In genomic region chr11:34219279-34219678, GRCh38 we compare ENCODE assay signal across 24 cellular contexts.
DNase-seq lines count a peak whose midpoint lies in the region; ATAC-seq, FAIRE-seq and TF ChIP-seq lines count a peak whose summit lies in the region.
"Had no signal": no experiment of that assay in that cellular context is flagged by ENCODE, and none has a peak within 500 bp of the region (broad histone marks: within the 10 kb centered on the region; RNA-seq: fewer than 3 reads in every experiment).

No MANE protein-coding gene starts in this region.

- H3K9ac ChIP-seq in HepG2 (ENCODE audit: insufficient read depth, low read depth, low read length) = no peak overlapping the region
- H3K9ac ChIP-seq in K562 (ENCODE audit: insufficient read depth in 1 of 2, low read depth in 2 of 2, low read length in 2 of 2) = no peak overlapping the region
- H3K9ac ChIP-seq: BLaER1 treated with 17β-estradiol and CSF1 and Interleukin-3, amounts not matched to agents 10 nM and 100 nM had no signal

- no peak overlapping the region for H3K4me3 Mint-ChIP-seq in stimulated activated naive B cell treated with anti-CD40 and anti-IgM and Interleukin-4, amounts not matched to agents 10 μg/mL and 1 μg/mL and 100 μg/mL, for 72 hours
- H3K4me3 Mint-ChIP-seq: B cell; CD4-positive, alpha-beta T cell; CD8-positive, alpha-beta T cell had no signal

- peak overlapping the region; percentile 15 for H3K27ac Mint-ChIP-seq in stimulated activated naive B cell treated with anti-CD40 and anti-IgM and Interleukin-4, amounts not matched to agents 10 μg/mL and 1 μg/mL and 100 μg/mL, for 72 hours
- H3K27ac Mint-ChIP-seq: B cell; CD4-positive, alpha-beta T cell; CD8-positive, alpha-beta T cell had no signal

- H3K9me3 ChIP-seq in HepG2 (ENCODE audit: low read length) (no peaks in the 10 kb centered on the region), right lobe of liver (no peaks in the 10 kb centered on the region), K562 (replicated peaks; ENCODE audit: control insufficient read depth, insufficient read depth, low read depth, low read length) (no peaks in the 10 kb centered on the region)
- H3K9me3 ChIP-seq: BLaER1 treated with 17β-estradiol and CSF1 and Interleukin-3, amounts not matched to agents 10 nM and 100 nM; Caco-2 had no signal

- H2AFZ ChIP-seq in HepG2 (ENCODE audit: low read length) (no peak overlapping the region), K562 (ENCODE audit: low read depth, low read length) (no peak overlapping the region)

- H3K27ac ChIP-seq in HepG2 (ENCODE audit: extremely low read length, insufficient read depth, low read length) = no peak overlapping the region
- H3K27ac ChIP-seq in right lobe of liver = peak overlapping the region in 1 of 3 donors; percentile 41
- H3K27ac ChIP-seq in VCaP = peak overlapping the region; percentile 29; the same call in 1 of the 2 replicates
- no peak overlapping the region for H3K27ac ChIP-seq in K562 (ENCODE audit: extremely low read depth, low read depth, low read length)
- H3K27ac ChIP-seq: BLaER1 treated with 17β-estradiol and CSF1 and Interleukin-3, amounts not matched to agents 10 nM and 100 nM; C4-2B had no signal

- H3K36me3 ChIP-seq in HepG2 (replicated peaks in 1 of 2; ENCODE audit: control insufficient read depth in 1 of 2, insufficient read depth in 2 of 2, low read length in 2 of 2) (no peaks in the 10 kb centered on the region), right lobe of liver (no peaks in the 10 kb centered on the region), K562 (ENCODE audit: control insufficient read depth, insufficient read depth, low read length) (no peaks in the 10 kb centered on the region)
- H3K36me3 ChIP-seq: BLaER1 treated with 17β-estradiol and CSF1 and Interleukin-3, amounts not matched to agents 10 nM and 100 nM had no signal

- BruUV-seq in HepG2 (replicated peaks; lab: Mats Ljungman, UMichigan) (no TSS peak), K562 (replicated peaks; lab: Mats Ljungman, UMichigan) (no TSS peak)

- no peaks in the 10 kb centered on the region for H3K27me3 ChIP-seq in HepG2 (ENCODE audit: control insufficient read depth in 1 of 2, insufficient read depth in 2 of 2, low read length in 2 of 2)
- H3K27me3 ChIP-seq in right lobe of liver = no peaks in the 10 kb centered on the region
- H3K27me3 ChIP-seq in K562 (ENCODE audit: control insufficient read depth in 2 of 2, insufficient read depth in 2 of 2, low read length in 2 of 2) = peaks cover 20 to 25% of the 10 kb centered on the region in 2 experiments
- H3K27me3 ChIP-seq: BLaER1 treated with 17β-estradiol and CSF1 and Interleukin-3, amounts not matched to agents 10 nM and 100 nM had no signal

- in situ Hi-C loops in HepG2 (cut with HindIII; ENCODE audit: extremely low pct_ligation_motif_present, low pct_unique_long_range_greater_than_20kb) = no loop called here
- in situ Hi-C loops in K562 (cut with MboI) = no loop called here

- H3K36me3 Mint-ChIP-seq in stimulated activated naive B cell treated with anti-CD40 and anti-IgM and Interleukin-4, amounts not matched to agents 10 μg/mL and 1 μg/mL and 100 μg/mL, for 72 hours = peaks cover 7 to 20% of the 10 kb centered on the region in 2 donors
- H3K36me3 Mint-ChIP-seq: CD8-positive, alpha-beta T cell had no signal

- POLR2A ChIA-PET in HepG2 (lab: Yijun Ruan, JAX) (no interaction called here), K562 (lab: Yijun Ruan, JAX) (no interaction called here)

- CTCF ChIA-PET in HepG2 (lab: Yijun Ruan, JAX; ENCODE audit: low intra/inter-chr PET ratio, low total read pairs) = no interaction called here
- CTCF ChIA-PET in K562 (lab: Yijun Ruan, JAX; ENCODE audit: low intra/inter-chr PET ratio) = no interaction called here

- no peaks in the 10 kb centered on the region for H3K9me1 ChIP-seq in K562 (ENCODE audit: control insufficient read depth, insufficient read depth, low read length)

- H4K20me1 ChIP-seq in HepG2 (ENCODE audit: insufficient read depth, low read length) (no peaks in the 10 kb centered on the region; the same call in 1 of the 2 replicates), K562 (replicated peaks; ENCODE audit: control insufficient read depth, insufficient read depth, low read length) (no peaks in the 10 kb centered on the region)
- H4K20me1 ChIP-seq: BLaER1 treated with 17β-estradiol and CSF1 and Interleukin-3, amounts not matched to agents 10 nM and 100 nM had no signal

- 100% methylated on average over 1 of the region's 1 CpG for WGBS in HepG2 (ENCODE audit: low lambda C conversion rate)
- WGBS in right lobe of liver (ENCODE audit: insufficient coverage, low coverage, low lambda C conversion rate, missing lambda C conversion rate) = 63% methylated on average over 1 of the region's 1 CpG
- 0% methylated on average over 1 of the region's 1 CpG for WGBS in K562 (ENCODE audit: insufficient coverage, low coverage, missing lambda C conversion rate)

- H3K9me3 Mint-ChIP-seq in stimulated activated naive B cell treated with anti-CD40 and anti-IgM and Interleukin-4, amounts not matched to agents 10 μg/mL and 1 μg/mL and 100 μg/mL, for 72 hours = no peaks in the 10 kb centered on the region
- H3K9me3 Mint-ChIP-seq: CD4-positive, alpha-beta T cell; CD8-positive, alpha-beta T cell had no signal

- TF ChIP-seq CTCF in HepG2 (CRISPR knock-in tag; IDR thresholded peaks at IDR 0.05) = no peak
- no peak for TF ChIP-seq CTCF in right lobe of liver (IDR thresholded peaks at IDR 0.05)
- no peak for TF ChIP-seq CTCF in VCaP (conservative IDR thresholded peaks at IDR 0.05)
- TF ChIP-seq CTCF in K562 (IDR thresholded peaks at IDR 0.05 in 2 of 3, conservative IDR thresholded peaks at IDR 0.05 in 1 of 3; ENCODE audit: insufficient read depth in 2 of 3, low read depth in 1 of 3, low read length in 3 of 3) = no peak

- no peak overlapping the region for H3K4me2 ChIP-seq in HepG2 (ENCODE audit: low read depth, low read length)
- H3K4me2 ChIP-seq in K562 (ENCODE audit: insufficient read depth, low read length) = no peak overlapping the region
- H3K4me2 ChIP-seq: BLaER1 treated with 17β-estradiol and CSF1 and Interleukin-3, amounts not matched to agents 10 nM and 100 nM had no signal

- H3K4me1 Mint-ChIP-seq in stimulated activated naive B cell treated with anti-CD40 and anti-IgM and Interleukin-4, amounts not matched to agents 10 μg/mL and 1 μg/mL and 100 μg/mL, for 72 hours = peaks cover 24 to 29% of the 10 kb centered on the region in 2 donors

- H3K4me1 ChIP-seq in HepG2 (ENCODE audit: insufficient read depth, low read length) = peaks cover 73% of the 10 kb centered on the region
- H3K4me1 ChIP-seq in right lobe of liver = peaks cover 0 to 22% (median 0%) of the 10 kb centered on the region in 4 donors
- no peaks in the 10 kb centered on the region; a peak in 1 of 5 replicates for H3K4me1 ChIP-seq in K562 (replicated peaks in 1 of 2; ENCODE audit: control insufficient read depth in 2 of 2, insufficient read depth in 2 of 2, low read length in 2 of 2)

- no peaks in the 10 kb centered on the region for H3K27me3 Mint-ChIP-seq in stimulated activated naive B cell treated with anti-CD40 and anti-IgM and Interleukin-4, amounts not matched to agents 10 μg/mL and 1 μg/mL and 100 μg/mL, for 72 hours
- H3K27me3 Mint-ChIP-seq: B cell; CD4-positive, alpha-beta T cell had no signal

- DNase-seq in HepG2 (ENCODE audit: low spot score) = no peak
- no peak for DNase-seq in right lobe of liver
- DNase-seq in K562 (ENCODE audit: extremely low read depth in 1 of 4, low spot score in 3 of 4) = no peak
- no peak for DNase-seq in stimulated activated naive B cell treated with anti-CD40 and anti-IgM and Interleukin-4, amounts not matched to agents 10 μg/mL and 1 μg/mL and 100 μg/mL, for 72 hours
- no peak for DNase-seq in cerebellar nuclear complex (lab: John Stamatoyannopoulos, UW)
- DNase-seq: 8988T; AML-193; Caco-2; Calu3; CD4-positive, alpha-beta T cell; CD8-positive, alpha-beta T cell; DMS79 treated with DMSO at 0.1 percent for 48 hours; GF-D8 had no signal

- intact Hi-C loops in HepG2 (cut with micrococcal nuclease; ENCODE audit: unreplicated experiment) = no loop called here
- intact Hi-C loops in right lobe of liver (cut with DNase I) = no loop called here
- intact Hi-C loops in K562 (cut with micrococcal nuclease) = no loop called here

- no peak overlapping the region for H3K4me3 ChIP-seq in HepG2 (replicated peaks in 1 of 3; ENCODE audit: insufficient read depth in 1 of 3, low read depth in 2 of 3, low read length in 3 of 3)
- H3K4me3 ChIP-seq in right lobe of liver = no peak overlapping the region
- no peak overlapping the region for H3K4me3 ChIP-seq in K562
- H3K4me3 ChIP-seq: BLaER1 treated with 17β-estradiol and CSF1 and Interleukin-3, amounts not matched to agents 10 nM and 100 nM had no signal

- TF ChIP-seq POLR2A in HepG2 (IDR thresholded peaks at IDR 0.05; ENCODE audit: insufficient read depth in 1 of 2, low read depth in 2 of 2, low read length in 2 of 2) = no peak
- TF ChIP-seq POLR2A in right lobe of liver (IDR thresholded peaks at IDR 0.05) = no peak
- TF ChIP-seq POLR2A in K562 (conservative IDR thresholded peaks at IDR 0.05) = no peak

- ATAC-seq in HepG2 (no peak), right lobe of liver (no peak), K562 (no peak), HG02938 (IDR thresholded peaks at IDR 0.05; ENCODE audit: unreplicated experiment) (no peak)
- no peak for ATAC-seq in stimulated activated naive B cell treated with anti-CD40 and anti-IgM and Interleukin-4, amounts not matched to agents 10 μg/mL and 1 μg/mL and 100 μg/mL, for 72 hours (replicated peaks)
- no peak for ATAC-seq in activated CD4-positive, CD25-positive, alpha-beta regulatory T cell treated with anti-CD3 and anti-CD28 coated beads, Interleukin-2, amount 50 U/mL, for 24 hours
- ATAC-seq: CD8-positive, alpha-beta T cell had no signal

- TF ChIP-seq RAD21 in HepG2 (CRISPR knock-in tag; IDR thresholded peaks at IDR 0.05) (no peak), K562 (CRISPR knock-in tag; conservative IDR thresholded peaks at IDR 0.05 in 1 of 2, IDR thresholded peaks at IDR 0.05 in 1 of 2) (no peak)

- peaks cover 3% of the 10 kb centered on the region for H3K79me2 ChIP-seq in HepG2 (ENCODE audit: insufficient read depth, low read length)
- no peaks in the 10 kb centered on the region for H3K79me2 ChIP-seq in K562 (ENCODE audit: control insufficient read depth, insufficient read depth, low read length)

- TF ChIP-seq EP300 in HepG2 (IDR thresholded peaks at IDR 0.05; ENCODE audit: low read depth in 2 of 2, low read length in 2 of 2) (no peak), HepG2 (CRISPR knock-in tag; IDR thresholded peaks at IDR 0.05; ENCODE audit: borderline replicate concordance) (no peak), K562 (IDR thresholded peaks at IDR 0.05; ENCODE audit: low read length) (no peak)

- FAIRE-seq in HepG2 (lab: Jason Lieb, UNC) (no peak), K562 (lab: Jason Lieb, UNC) (no peak)
- FAIRE-seq: A204.1, D721Med, G401.6, GM12891, GM19239 had no signal

TF ChIP-seq in HepG2, 621 proteins besides CTCF, POLR2A, EP300 and RAD21:
- peak; percentile 68 for TF ChIP-seq ZNF121 (CRISPR knock-in tag; IDR thresholded peaks at IDR 0.05)
- no peak for TF ChIP-seq PRMT3 (CRISPR knock-in tag; IDR thresholded peaks at IDR 0.05; ENCODE audit: borderline replicate concordance, low read depth)

TF ChIP-seq in K562, 482 proteins besides CTCF, POLR2A, EP300 and RAD21 (continues in another document):
- TF ChIP-seq FOXK1 (CRISPR knock-in tag; IDR thresholded peaks at IDR 0.05; ENCODE audit: borderline replicate concordance) (no peak), ZNF121 (CRISPR knock-in tag; conservative IDR thresholded peaks at IDR 0.05) (0 out of 2 replicates have a peak, but pooled peaks have one; percentile 16), PHB (CRISPR knock-in tag; IDR thresholded peaks at IDR 0.05) (no peak)

Comparison
In these comparisons a context has a peak if more than half of its experiments do, and no peak if none do; other contexts are left out.
1. Of the 241 proteins assayed by ChIP-seq in both HepG2 and K562: peak only in HepG2: none; only in K562: none; in both: ZNF121; in neither: 240.